In the genomic region with DNA sequence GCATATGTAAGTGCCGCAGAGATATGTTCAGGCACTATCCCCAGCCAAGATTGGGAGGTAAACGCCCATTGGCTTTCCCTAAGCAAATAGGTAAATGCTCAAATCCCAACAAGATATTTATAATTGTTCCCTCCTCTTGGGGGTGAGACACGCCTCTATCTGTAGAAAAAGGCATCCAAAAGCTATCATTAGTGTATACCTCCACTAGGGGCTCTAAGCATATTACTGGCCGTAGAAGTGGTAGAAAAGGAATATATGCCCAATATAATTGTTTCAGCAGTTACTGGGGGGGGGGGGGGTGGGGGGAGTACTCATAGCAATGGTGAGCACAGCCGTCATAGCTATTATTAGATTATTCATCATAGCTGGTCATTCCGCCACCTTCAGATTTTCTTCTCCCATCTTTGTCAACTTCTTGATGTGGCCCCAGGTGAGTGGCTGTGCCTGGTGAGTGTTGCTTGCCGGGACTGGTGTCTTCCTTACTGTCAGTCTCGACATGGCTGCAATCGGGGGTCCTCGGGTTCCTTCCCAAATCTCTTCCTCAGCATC, we compare ENCODE assay signal across 2 cellular contexts.
TF ChIP-seq lines count a peak whose summit lies in the region.

No MANE protein-coding gene starts in this region.

TF ChIP-seq in GM23338, 12 proteins besides CTCF, POLR2A, EP300 and RAD21 (continued from another document):
- TF ChIP-seq, protein P1, sequence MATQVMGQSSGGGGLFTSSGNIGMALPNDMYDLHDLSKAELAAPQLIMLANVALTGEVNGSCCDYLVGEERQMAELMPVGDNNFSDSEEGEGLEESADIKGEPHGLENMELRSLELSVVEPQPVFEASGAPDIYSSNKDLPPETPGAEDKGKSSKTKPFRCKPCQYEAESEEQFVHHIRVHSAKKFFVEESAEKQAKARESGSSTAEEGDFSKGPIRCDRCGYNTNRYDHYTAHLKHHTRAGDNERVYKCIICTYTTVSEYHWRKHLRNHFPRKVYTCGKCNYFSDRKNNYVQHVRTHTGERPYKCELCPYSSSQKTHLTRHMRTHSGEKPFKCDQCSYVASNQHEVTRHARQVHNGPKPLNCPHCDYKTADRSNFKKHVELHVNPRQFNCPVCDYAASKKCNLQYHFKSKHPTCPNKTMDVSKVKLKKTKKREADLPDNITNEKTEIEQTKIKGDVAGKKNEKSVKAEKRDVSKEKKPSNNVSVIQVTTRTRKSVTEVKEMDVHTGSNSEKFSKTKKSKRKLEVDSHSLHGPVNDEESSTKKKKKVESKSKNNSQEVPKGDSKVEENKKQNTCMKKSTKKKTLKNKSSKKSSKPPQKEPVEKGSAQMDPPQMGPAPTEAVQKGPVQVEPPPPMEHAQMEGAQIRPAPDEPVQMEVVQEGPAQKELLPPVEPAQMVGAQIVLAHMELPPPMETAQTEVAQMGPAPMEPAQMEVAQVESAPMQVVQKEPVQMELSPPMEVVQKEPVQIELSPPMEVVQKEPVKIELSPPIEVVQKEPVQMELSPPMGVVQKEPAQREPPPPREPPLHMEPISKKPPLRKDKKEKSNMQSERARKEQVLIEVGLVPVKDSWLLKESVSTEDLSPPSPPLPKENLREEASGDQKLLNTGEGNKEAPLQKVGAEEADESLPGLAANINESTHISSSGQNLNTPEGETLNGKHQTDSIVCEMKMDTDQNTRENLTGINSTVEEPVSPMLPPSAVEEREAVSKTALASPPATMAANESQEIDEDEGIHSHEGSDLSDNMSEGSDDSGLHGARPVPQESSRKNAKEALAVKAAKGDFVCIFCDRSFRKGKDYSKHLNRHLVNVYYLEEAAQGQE (IDR thresholded peaks at IDR 0.05; ENCODE audit: unreplicated experiment) = no peak
- TF ChIP-seq NANOG (IDR thresholded peaks at IDR 0.05; ENCODE audit: borderline replicate concordance) (no peak), ZNF331 (CRISPR knock-in tag; IDR thresholded peaks at IDR 0.05; ENCODE audit: low read depth) (no peak)
TF ChIP-seq in GM23338: peak in this region for 0.

TF ChIP-seq in K562, 482 proteins besides CTCF, POLR2A, EP300 and RAD21 (continued from another document):
- TF ChIP-seq, protein P2, sequence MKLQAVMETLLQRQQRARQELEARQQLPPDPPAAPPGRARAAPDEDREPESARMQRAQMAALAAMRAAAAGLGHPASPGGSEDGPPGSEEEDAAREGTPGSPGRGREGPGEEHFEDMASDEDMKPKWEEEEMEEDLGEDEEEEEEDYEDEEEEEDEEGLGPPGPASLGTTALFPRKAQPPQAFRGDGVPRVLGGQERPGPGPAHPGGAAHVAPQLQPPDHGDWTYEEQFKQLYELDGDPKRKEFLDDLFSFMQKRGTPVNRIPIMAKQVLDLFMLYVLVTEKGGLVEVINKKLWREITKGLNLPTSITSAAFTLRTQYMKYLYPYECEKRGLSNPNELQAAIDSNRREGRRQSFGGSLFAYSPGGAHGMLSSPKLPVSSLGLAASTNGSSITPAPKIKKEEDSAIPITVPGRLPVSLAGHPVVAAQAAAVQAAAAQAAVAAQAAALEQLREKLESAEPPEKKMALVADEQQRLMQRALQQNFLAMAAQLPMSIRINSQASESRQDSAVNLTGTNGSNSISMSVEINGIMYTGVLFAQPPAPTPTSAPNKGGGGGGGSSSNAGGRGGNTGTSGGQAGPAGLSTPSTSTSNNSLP (IDR thresholded peaks at IDR 0.05; ENCODE audit: borderline replicate concordance, low read depth, low read length) = 0 out of 2 replicates have a peak, but pooled peaks have one; percentile 62
- TF ChIP-seq, protein P3, sequence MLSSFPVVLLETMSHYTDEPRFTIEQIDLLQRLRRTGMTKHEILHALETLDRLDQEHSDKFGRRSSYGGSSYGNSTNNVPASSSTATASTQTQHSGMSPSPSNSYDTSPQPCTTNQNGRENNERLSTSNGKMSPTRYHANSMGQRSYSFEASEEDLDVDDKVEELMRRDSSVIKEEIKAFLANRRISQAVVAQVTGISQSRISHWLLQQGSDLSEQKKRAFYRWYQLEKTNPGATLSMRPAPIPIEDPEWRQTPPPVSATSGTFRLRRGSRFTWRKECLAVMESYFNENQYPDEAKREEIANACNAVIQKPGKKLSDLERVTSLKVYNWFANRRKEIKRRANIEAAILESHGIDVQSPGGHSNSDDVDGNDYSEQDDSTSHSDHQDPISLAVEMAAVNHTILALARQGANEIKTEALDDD (IDR thresholded peaks at IDR 0.05) = peak; percentile 20; the same call in 1 of the 2 replicates
- TF ChIP-seq TEAD2 (tag; IDR thresholded peaks at IDR 0.05) = no peak
- 0 out of 2 replicates have a peak, but pooled peaks have one; percentile 16 for TF ChIP-seq NCOR1 (IDR thresholded peaks at IDR 0.05)
- no peak for TF ChIP-seq DPF2 (IDR thresholded peaks at IDR 0.05)
- TF ChIP-seq, protein P4, sequence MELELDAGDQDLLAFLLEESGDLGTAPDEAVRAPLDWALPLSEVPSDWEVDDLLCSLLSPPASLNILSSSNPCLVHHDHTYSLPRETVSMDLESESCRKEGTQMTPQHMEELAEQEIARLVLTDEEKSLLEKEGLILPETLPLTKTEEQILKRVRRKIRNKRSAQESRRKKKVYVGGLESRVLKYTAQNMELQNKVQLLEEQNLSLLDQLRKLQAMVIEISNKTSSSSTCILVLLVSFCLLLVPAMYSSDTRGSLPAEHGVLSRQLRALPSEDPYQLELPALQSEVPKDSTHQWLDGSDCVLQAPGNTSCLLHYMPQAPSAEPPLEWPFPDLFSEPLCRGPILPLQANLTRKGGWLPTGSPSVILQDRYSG (tag; conservative IDR thresholded peaks at IDR 0.05; ENCODE audit: low read depth) = 0 out of 2 replicates have a peak, but pooled peaks have one; percentile 23
- TF ChIP-seq TRIM24 (IDR thresholded peaks at IDR 0.05) = no peak
- TF ChIP-seq RBM34 (IDR thresholded peaks at IDR 0.05; ENCODE audit: borderline replicate concordance, insufficient read depth, low read length) = no peak
- peak; percentile 68; the same call in 1 of the 2 replicates for TF ChIP-seq MEF2A (IDR thresholded peaks at IDR 0.05; ENCODE audit: control insufficient read depth, low read depth, low read length)
- TF ChIP-seq, protein P5, sequence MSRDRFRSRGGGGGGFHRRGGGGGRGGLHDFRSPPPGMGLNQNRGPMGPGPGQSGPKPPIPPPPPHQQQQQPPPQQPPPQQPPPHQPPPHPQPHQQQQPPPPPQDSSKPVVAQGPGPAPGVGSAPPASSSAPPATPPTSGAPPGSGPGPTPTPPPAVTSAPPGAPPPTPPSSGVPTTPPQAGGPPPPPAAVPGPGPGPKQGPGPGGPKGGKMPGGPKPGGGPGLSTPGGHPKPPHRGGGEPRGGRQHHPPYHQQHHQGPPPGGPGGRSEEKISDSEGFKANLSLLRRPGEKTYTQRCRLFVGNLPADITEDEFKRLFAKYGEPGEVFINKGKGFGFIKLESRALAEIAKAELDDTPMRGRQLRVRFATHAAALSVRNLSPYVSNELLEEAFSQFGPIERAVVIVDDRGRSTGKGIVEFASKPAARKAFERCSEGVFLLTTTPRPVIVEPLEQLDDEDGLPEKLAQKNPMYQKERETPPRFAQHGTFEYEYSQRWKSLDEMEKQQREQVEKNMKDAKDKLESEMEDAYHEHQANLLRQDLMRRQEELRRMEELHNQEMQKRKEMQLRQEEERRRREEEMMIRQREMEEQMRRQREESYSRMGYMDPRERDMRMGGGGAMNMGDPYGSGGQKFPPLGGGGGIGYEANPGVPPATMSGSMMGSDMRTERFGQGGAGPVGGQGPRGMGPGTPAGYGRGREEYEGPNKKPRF (IDR thresholded peaks at IDR 0.05; ENCODE audit: low read depth, low read length) = no peak
- 0 out of 2 replicates have a peak, but pooled peaks have one; percentile 27 for TF ChIP-seq NFRKB (IDR thresholded peaks at IDR 0.05; ENCODE audit: low read depth)
- TF ChIP-seq, protein P6, sequence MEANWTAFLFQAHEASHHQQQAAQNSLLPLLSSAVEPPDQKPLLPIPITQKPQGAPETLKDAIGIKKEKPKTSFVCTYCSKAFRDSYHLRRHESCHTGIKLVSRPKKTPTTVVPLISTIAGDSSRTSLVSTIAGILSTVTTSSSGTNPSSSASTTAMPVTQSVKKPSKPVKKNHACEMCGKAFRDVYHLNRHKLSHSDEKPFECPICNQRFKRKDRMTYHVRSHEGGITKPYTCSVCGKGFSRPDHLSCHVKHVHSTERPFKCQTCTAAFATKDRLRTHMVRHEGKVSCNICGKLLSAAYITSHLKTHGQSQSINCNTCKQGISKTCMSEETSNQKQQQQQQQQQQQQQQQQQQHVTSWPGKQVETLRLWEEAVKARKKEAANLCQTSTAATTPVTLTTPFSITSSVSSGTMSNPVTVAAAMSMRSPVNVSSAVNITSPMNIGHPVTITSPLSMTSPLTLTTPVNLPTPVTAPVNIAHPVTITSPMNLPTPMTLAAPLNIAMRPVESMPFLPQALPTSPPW (CRISPR knock-in tag; IDR thresholded peaks at IDR 0.05) = peak; percentile 44; the same call in 1 of the 2 replicates
